Comparison of ENCODE assay signal across 15 cellular contexts in genomic region chrX:119935215-119935893, GRCh38. TPM values are rescaled to one million over a fixed set of nuclear protein-coding genes. Genes with fewer than 3 reads are reported as not detected.
DNase-seq lines count a peak whose midpoint lies in the region; ATAC-seq and TF ChIP-seq lines count a peak whose summit lies in the region.
"Had no signal": no experiment of that assay in that cellular context is flagged by ENCODE, and none has a peak within 500 bp of the region (broad histone marks: within the 10 kb centered on the region; RNA-seq: fewer than 3 reads in every experiment).

No MANE protein-coding gene starts in this region.

- no peaks in the 10 kb centered on the region for H3K27me3 ChIP-seq in Caco-2 (replicated peaks; ENCODE audit: control insufficient read depth, insufficient read depth, low read length)
- no peaks in the 10 kb centered on the region for H3K27me3 ChIP-seq in hepatocyte
- H3K27me3 ChIP-seq: BLaER1 had no signal

- no peak for DNase-seq in activated T-cell treated with anti-CD3 and anti-CD28 coated beads, Interleukin-2, amount 50 U/mL, for 72 hours
- DNase-seq in activated T-cell treated with anti-CD3 and anti-CD28 coated beads, Interleukin-2, amount 50 U/mL, for 1 hour: no peak
- DNase-seq in Caco-2 (peak; percentile 26 to 31), WTC11 (ENCODE audit: low spot score) (no peak), hepatocyte (ENCODE audit: low spot score) (no peak)
- no peak for DNase-seq in activated effector memory CD4-positive, alpha-beta T cell treated with anti-CD3 and anti-CD28 coated beads, Interleukin-2, amount 50 U/mL, for 16 hours
- DNase-seq: 8988T; AML-193; CD4-positive, CD25-positive, alpha-beta regulatory T cell; DMS79; GM23248 had no signal

- no peaks in the 10 kb centered on the region for H3K27me3 Mint-ChIP-seq in activated T-cell treated with anti-CD3 and anti-CD28 coated beads, Interleukin-2, amount 50 U/mL, for 72 hours (ENCODE audit: low read depth)
- H3K27me3 Mint-ChIP-seq in Caco-2 (ENCODE audit: insufficient read depth, unreplicated experiment): no peaks in the 10 kb centered on the region
- no peaks in the 10 kb centered on the region for H3K27me3 Mint-ChIP-seq in WTC11 (ENCODE audit: low read depth)
- H3K27me3 Mint-ChIP-seq: CD4-positive, CD25-positive, alpha-beta regulatory T cell had no signal

- H3K9me3 ChIP-seq in Caco-2: no peaks in the 10 kb centered on the region
- no peaks in the 10 kb centered on the region for H3K9me3 ChIP-seq in hepatocyte (ENCODE audit: low read depth)
- H3K9me3 ChIP-seq: BLaER1 had no signal

- BruUV-seq in Caco-2 (replicated peaks; lab: Mats Ljungman, UMichigan): TSS peak; percentile 54

- H3K36me3 Mint-ChIP-seq in activated T-cell treated with anti-CD3 and anti-CD28 coated beads, Interleukin-2, amount 50 U/mL, for 72 hours (ENCODE audit: insufficient read depth in 2 of 2): peaks cover 5 to 10% of the 10 kb centered on the region in 2 donors
- peaks cover 7% of the 10 kb centered on the region for H3K36me3 Mint-ChIP-seq in Caco-2 (ENCODE audit: insufficient read depth, unreplicated experiment)
- H3K36me3 Mint-ChIP-seq in WTC11: peaks cover 20% of the 10 kb centered on the region

- peak overlapping the region; percentile 62 for H3K27ac Mint-ChIP-seq in activated T-cell treated with anti-CD3 and anti-CD28 coated beads, Interleukin-2, amount 50 U/mL, for 72 hours
- peak overlapping the region; percentile 76 for H3K27ac Mint-ChIP-seq in Caco-2 (ENCODE audit: unreplicated experiment)
- no peak overlapping the region for H3K27ac Mint-ChIP-seq in WTC11
- H3K27ac Mint-ChIP-seq: CD4-positive, CD25-positive, alpha-beta regulatory T cell had no signal

- intact Hi-C loops in Caco-2 (cut with micrococcal nuclease; ENCODE audit: unreplicated experiment): no loop called here

- no peaks in the 10 kb centered on the region for H3K4me1 Mint-ChIP-seq in activated T-cell treated with anti-CD3 and anti-CD28 coated beads, Interleukin-2, amount 50 U/mL, for 72 hours (ENCODE audit: low read depth)
- H3K4me1 Mint-ChIP-seq in Caco-2 (ENCODE audit: low read depth, unreplicated experiment): peaks cover 8% of the 10 kb centered on the region
- H3K4me1 Mint-ChIP-seq in WTC11: no peaks in the 10 kb centered on the region

- H3K4me2 ChIP-seq in hepatocyte: no peak overlapping the region
- H3K4me2 ChIP-seq: BLaER1 had no signal

- CTCF ChIA-PET in Caco-2 (lab: Charles Lee) (no interaction called here), WTC11 (lab: Charles Lee) (no interaction called here)

- POLR2A ChIA-PET in Caco-2 (lab: Charles Lee) (no interaction called here), WTC11 (lab: Charles Lee) (no interaction called here)

- no peaks in the 10 kb centered on the region for H3K9me3 Mint-ChIP-seq in activated T-cell treated with anti-CD3 and anti-CD28 coated beads, Interleukin-2, amount 50 U/mL, for 72 hours
- H3K9me3 Mint-ChIP-seq in Caco-2 (ENCODE audit: unreplicated experiment) (no peaks in the 10 kb centered on the region), WTC11 (no peaks in the 10 kb centered on the region)
- H3K9me3 Mint-ChIP-seq: CD4-positive, CD25-positive, alpha-beta regulatory T cell had no signal

- TF ChIP-seq CTCF in Caco-2 (IDR thresholded peaks at IDR 0.05; ENCODE audit: insufficient read depth in 1 of 2, low read depth in 1 of 2, low read length in 1 of 2, severe bottlenecking in 1 of 2, unreplicated experiment in 1 of 2) (no peak), WTC11 (IDR thresholded peaks at IDR 0.05) (no peak), hepatocyte (IDR thresholded peaks at IDR 0.05; ENCODE audit: poor library complexity) (no peak)

- WGBS in hepatocyte (ENCODE audit: low lambda C conversion rate, missing lambda C conversion rate): 86% methylated on average over 3 of the region's 3 CpGs

- no peaks in the 10 kb centered on the region for H3K9me2 ChIP-seq in hepatocyte (replicated peaks; ENCODE audit: insufficient read depth)

- no peak overlapping the region for H2AFZ ChIP-seq in hepatocyte
- H2AFZ ChIP-seq: GM23248 had no signal

- H3K4me1 ChIP-seq in Caco-2 (no peaks in the 10 kb centered on the region), hepatocyte (ENCODE audit: insufficient read depth) (no peaks in the 10 kb centered on the region)
- H3K4me1 ChIP-seq: BLaER1 had no signal

- no peak for ATAC-seq in activated T-cell treated with anti-CD3 and anti-CD28 coated beads, Interleukin-2, amount 50 U/mL, for 72 hours (replicated peaks in 1 of 2)
- ATAC-seq in WTC11 (no peak), esophagus mucosa (no peak)
- ATAC-seq: GM12878 had no signal

- no peak overlapping the region for H3K4me3 Mint-ChIP-seq in activated T-cell treated with anti-CD3 and anti-CD28 coated beads, Interleukin-2, amount 50 U/mL, for 72 hours
- H3K4me3 Mint-ChIP-seq in Caco-2 (ENCODE audit: unreplicated experiment) (no peak overlapping the region), WTC11 (no peak overlapping the region)
- H3K4me3 Mint-ChIP-seq: CD4-positive, CD25-positive, alpha-beta regulatory T cell had no signal

- H3K36me3 ChIP-seq in Caco-2 (ENCODE audit: control insufficient read depth, insufficient read depth, low read length) (no peaks in the 10 kb centered on the region), hepatocyte (replicated peaks; ENCODE audit: insufficient read depth, low read depth) (no peaks in the 10 kb centered on the region)

- H3K27ac ChIP-seq in hepatocyte: peak overlapping the region; percentile 66
- H3K27ac ChIP-seq: BLaER1, GM23248 had no signal

- no peaks in the 10 kb centered on the region for H3K79me2 ChIP-seq in hepatocyte

- H4K20me1 ChIP-seq in hepatocyte (ENCODE audit: insufficient read depth, poor library complexity, severe bottlenecking): no peaks in the 10 kb centered on the region
- H4K20me1 ChIP-seq: BLaER1 had no signal

- no peak overlapping the region for H3K4me3 ChIP-seq in Caco-2 (ENCODE audit: low read depth, low read length)
- H3K4me3 ChIP-seq in hepatocyte: no peak overlapping the region
- H3K4me3 ChIP-seq: BLaER1, GM12878, GM23248 had no signal

TF ChIP-seq in WTC11, 78 proteins besides CTCF, POLR2A, EP300 and RAD21:
- peak; percentile 79 for TF ChIP-seq GABPB1 (CRISPR knock-in tag; IDR thresholded peaks at IDR 0.05)
- no peak for TF ChIP-seq ZNF219 (CRISPR knock-in tag; IDR thresholded peaks at IDR 0.05; ENCODE audit: borderline replicate concordance)
- TF ChIP-seq ZNF263 (CRISPR knock-in tag; IDR thresholded peaks at IDR 0.05; ENCODE audit: low read depth): no peak

RNA-seq across cellular contexts. Expression of gene NKAP, which starts 8.2 kb away (rescaled TPM):
- total RNA-seq in activated T-cell treated with anti-CD3 and anti-CD28 coated beads, Interleukin-2, amount 50 U/mL, for 72 hours: 10 to 100 TPM; 17.7 to 19.0 TPM
- total RNA-seq in Caco-2 (2022): 7.2 and 9.5 TPM in 2 replicates
- total RNA-seq in WTC11 (2021): 6.4 to 6.9 TPM (median 6.7 TPM) in 3 replicates
- 7.1 and 7.7 TPM in 2 replicates for total RNA-seq in hepatocyte
- 4.3 and 4.4 TPM in 2 replicates for polyA plus RNA-seq in hepatocyte
- 3.9 TPM for total RNA-seq in esophagus mucosa

RNA-seq across cellular contexts. Expression of gene AKAP14, which starts 39.7 kb away (rescaled TPM):
- total RNA-seq in activated T-cell treated with anti-CD3 and anti-CD28 coated beads, Interleukin-2, amount 50 U/mL, for 72 hours: not detected
- not detected in 2 replicates for total RNA-seq in Caco-2 (2022)
- total RNA-seq in WTC11 (2021): 0.85 to 1.6 TPM in 2 of 3 replicates, not detected in the other
- total RNA-seq in hepatocyte: not detected in 2 replicates
- polyA plus RNA-seq in hepatocyte: not detected in 2 replicates
- not detected for total RNA-seq in esophagus mucosa
- total RNA-seq: CD4-positive, CD25-positive, alpha-beta regulatory T cell; G401; GM12878; GM23248 had no signal
- polyA plus RNA-seq: CD4-positive, CD25-positive, alpha-beta regulatory T cell; GM12878; GM23248 had no signal

Comparison
In these comparisons a context has a peak if more than half of its experiments do, and no peak if none do; other contexts are left out.
1. DNase-seq: peak in Caco-2 (2 of 2); none in activated T-cell treated with anti-CD3 and anti-CD28 coated beads, Interleukin-2, amount 50 U/mL, for 72 hours (0 of 2), activated T-cell treated with anti-CD3 and anti-CD28 coated beads, Interleukin-2, amount 50 U/mL, for 1 hour (single experiment), WTC11 (single experiment), hepatocyte (single experiment) and activated effector memory CD4-positive, alpha-beta T cell treated with anti-CD3 and anti-CD28 coated beads, Interleukin-2, amount 50 U/mL, for 16 hours (single experiment).